In genomic region chr14:73116079-73116665, GRCh38 we compare ENCODE assay signal across 19 cellular contexts. TPM values are rescaled to one million over a fixed set of nuclear protein-coding genes. Genes with fewer than 3 reads are reported as not detected.
DNase-seq lines count a peak whose midpoint lies in the region; ATAC-seq and TF ChIP-seq lines count a peak whose summit lies in the region.
"Had no signal": no experiment of that assay in that cellular context is flagged by ENCODE, and none has a peak within 500 bp of the region (broad histone marks: within the 10 kb centered on the region; RNA-seq: fewer than 3 reads in every experiment).

No MANE protein-coding gene starts in this region.

- H3K27me3 ChIP-seq in ascending aorta: no peaks in the 10 kb centered on the region
- H3K27me3 ChIP-seq: tibial artery had no signal

- intact Hi-C loops in ascending aorta (cut with DNase I): no loop called here

- no peak for ATAC-seq in stimulated activated naive CD8-positive, alpha-beta T cell treated with anti-CD3 and anti-CD28 coated beads, Interleukin-15, amount 100 ng/mL, for 72 hours
- ATAC-seq in activated T-helper 17 cell treated with anti-CD3 and anti-CD28 coated beads, Interleukin-2, amount 50 U/mL, for 72 hours (replicated peaks): no peak
- ATAC-seq in GM21786 (IDR thresholded peaks at IDR 0.05; ENCODE audit: unreplicated experiment): no peak
- ATAC-seq: effector memory CD8-positive, alpha-beta T cell; left lobe of liver; sciatic nerve had no signal

- H3K4me1 Mint-ChIP-seq in stimulated activated naive CD8-positive, alpha-beta T cell treated with anti-CD3 and anti-CD28 coated beads, Interleukin-15, Interleukin-2, amounts not matched to agents 100 ng/mL and 50 ng/mL, for 24 hours (ENCODE audit: low read depth): peaks cover 3% of the 10 kb centered on the region
- no peaks in the 10 kb centered on the region for H3K4me1 Mint-ChIP-seq in stimulated activated naive CD8-positive, alpha-beta T cell treated with anti-CD3 and anti-CD28 coated beads, Interleukin-15, amount 100 ng/mL, for 72 hours
- H3K4me1 Mint-ChIP-seq in activated T-helper 17 cell treated with anti-CD3 and anti-CD28 coated beads, Interleukin-2, amount 50 U/mL, for 72 hours: peaks cover 7% of the 10 kb centered on the region

- no peaks in the 10 kb centered on the region for H3K27me3 Mint-ChIP-seq in stimulated activated naive CD8-positive, alpha-beta T cell treated with anti-CD3 and anti-CD28 coated beads, Interleukin-15, Interleukin-2, amounts not matched to agents 100 ng/mL and 50 ng/mL, for 24 hours
- H3K27me3 Mint-ChIP-seq in stimulated activated naive CD8-positive, alpha-beta T cell treated with anti-CD3 and anti-CD28 coated beads, Interleukin-15, amount 100 ng/mL, for 72 hours: no peaks in the 10 kb centered on the region
- no peaks in the 10 kb centered on the region for H3K27me3 Mint-ChIP-seq in activated T-helper 17 cell treated with anti-CD3 and anti-CD28 coated beads, Interleukin-2, amount 50 U/mL, for 72 hours
- H3K27me3 Mint-ChIP-seq: effector memory CD8-positive, alpha-beta T cell had no signal

- no peak overlapping the region for H3K4me3 ChIP-seq in ascending aorta
- H3K4me3 ChIP-seq: tibial artery had no signal

- DNase-seq in stimulated activated naive CD8-positive, alpha-beta T cell treated with anti-CD3 and anti-CD28 coated beads, Interleukin-15, amount 100 ng/mL, for 72 hours: no peak
- DNase-seq in myocyte (ENCODE audit: low read depth) (peak; percentile 33), ascending aorta (ENCODE audit: low spot score in 2 of 2) (no peak), pons (ENCODE audit: low spot score) (no peak)
- DNase-seq: activated CD8-positive, alpha-beta memory T cell treated with anti-CD3 and anti-CD28 coated beads for 24 hours; aorta; effector memory CD8-positive, alpha-beta T cell; Karpas-422; NCI-H1092; NCI-H2081; NCI-H510A treated with DMSO at 0.1 percent for 48 hours; stimulated activated naive CD4-positive, alpha-beta T cell; SW 1271; tibial artery had no signal

- H3K27ac Mint-ChIP-seq in stimulated activated naive CD8-positive, alpha-beta T cell treated with anti-CD3 and anti-CD28 coated beads, Interleukin-15, Interleukin-2, amounts not matched to agents 100 ng/mL and 50 ng/mL, for 24 hours: peak overlapping the region; percentile 21
- H3K27ac Mint-ChIP-seq in stimulated activated naive CD8-positive, alpha-beta T cell treated with anti-CD3 and anti-CD28 coated beads, Interleukin-15, amount 100 ng/mL, for 72 hours: peak overlapping the region in 1 of 2 donors; percentile 2
- H3K27ac Mint-ChIP-seq in activated T-helper 17 cell treated with anti-CD3 and anti-CD28 coated beads, Interleukin-2, amount 50 U/mL, for 72 hours: peak overlapping the region; percentile 39

- H3K4me1 ChIP-seq in ascending aorta: no peaks in the 10 kb centered on the region
- H3K4me1 ChIP-seq: tibial artery had no signal

- TF ChIP-seq CTCF in ascending aorta (IDR thresholded peaks at IDR 0.05): no peak

- H3K36me3 Mint-ChIP-seq in stimulated activated naive CD8-positive, alpha-beta T cell treated with anti-CD3 and anti-CD28 coated beads, Interleukin-15, Interleukin-2, amounts not matched to agents 100 ng/mL and 50 ng/mL, for 24 hours (ENCODE audit: low read depth): peaks cover 74% of the 10 kb centered on the region
- H3K36me3 Mint-ChIP-seq in activated T-helper 17 cell treated with anti-CD3 and anti-CD28 coated beads, Interleukin-2, amount 50 U/mL, for 72 hours (ENCODE audit: low read depth): peaks cover 93% of the 10 kb centered on the region

- no peaks in the 10 kb centered on the region for H3K9me3 Mint-ChIP-seq in stimulated activated naive CD8-positive, alpha-beta T cell treated with anti-CD3 and anti-CD28 coated beads, Interleukin-15, Interleukin-2, amounts not matched to agents 100 ng/mL and 50 ng/mL, for 24 hours
- no peaks in the 10 kb centered on the region for H3K9me3 Mint-ChIP-seq in stimulated activated naive CD8-positive, alpha-beta T cell treated with anti-CD3 and anti-CD28 coated beads, Interleukin-15, amount 100 ng/mL, for 72 hours
- H3K9me3 Mint-ChIP-seq in activated T-helper 17 cell treated with anti-CD3 and anti-CD28 coated beads, Interleukin-2, amount 50 U/mL, for 72 hours: no peaks in the 10 kb centered on the region
- H3K9me3 Mint-ChIP-seq: effector memory CD8-positive, alpha-beta T cell had no signal

- no peak overlapping the region for H3K4me3 Mint-ChIP-seq in stimulated activated naive CD8-positive, alpha-beta T cell treated with anti-CD3 and anti-CD28 coated beads, Interleukin-15, Interleukin-2, amounts not matched to agents 100 ng/mL and 50 ng/mL, for 24 hours
- no peak overlapping the region for H3K4me3 Mint-ChIP-seq in stimulated activated naive CD8-positive, alpha-beta T cell treated with anti-CD3 and anti-CD28 coated beads, Interleukin-15, amount 100 ng/mL, for 72 hours
- H3K4me3 Mint-ChIP-seq in activated T-helper 17 cell treated with anti-CD3 and anti-CD28 coated beads, Interleukin-2, amount 50 U/mL, for 72 hours: no peak overlapping the region
- H3K4me3 Mint-ChIP-seq: effector memory CD8-positive, alpha-beta T cell had no signal

- no peak overlapping the region for H3K27ac ChIP-seq in ascending aorta
- H3K27ac ChIP-seq: tibial artery had no signal

- no peaks in the 10 kb centered on the region for H3K9me3 ChIP-seq in ascending aorta
- H3K9me3 ChIP-seq: tibial artery had no signal

- peaks cover 65 to 87% of the 10 kb centered on the region in 2 donors for H3K36me3 ChIP-seq in ascending aorta

RNA-seq across cellular contexts. Expression of gene PSEN1, which starts 20.1 kb away (rescaled TPM):
- 10 to 100 TPM; 33.8 to 37.8 TPM for total RNA-seq in activated T-helper 17 cell treated with anti-CD3 and anti-CD28 coated beads, Interleukin-2, amount 50 U/mL, for 72 hours
- 31.7 and 33.6 TPM in 2 replicates for total RNA-seq in myocyte
- polyA plus RNA-seq in myocyte (2012): 44.7 TPM
- total RNA-seq in ascending aorta: 15.2 TPM

RNA-seq across cellular contexts. Expression of gene RBM25, which starts 57.8 kb away (rescaled TPM):
- total RNA-seq in activated T-helper 17 cell treated with anti-CD3 and anti-CD28 coated beads, Interleukin-2, amount 50 U/mL, for 72 hours: 10 to 100 TPM; 66.5 to 94.3 TPM
- total RNA-seq in myocyte (52.0 and 55.8 TPM in 2 replicates), ascending aorta (59.6 TPM)
- 29.0 TPM for polyA plus RNA-seq in myocyte (2012)
